In genomic region chr3:30886888-30887287, GRCh38 we compare ENCODE assay signal across 24 cellular contexts. TPM values are rescaled to one million over a fixed set of nuclear protein-coding genes. Genes with fewer than 3 reads are reported as not detected.
"Had no signal": no experiment of that assay in that cellular context is flagged by ENCODE, and none has a peak within 500 bp of the region (broad histone marks: within the 10 kb centered on the region; RNA-seq: fewer than 3 reads in every experiment).

No MANE protein-coding gene starts in this region.

- H3K4me1 Mint-ChIP-seq: stimulated activated memory B cell treated with anti-CD40 and anti-IgM and Interleukin-4, amounts not matched to agents 10 μg/mL and 1 μg/mL and 100 μg/mL, for 72 hours had no signal

- H3K27me3 ChIP-seq: tibial artery had no signal

- H3K4me1 ChIP-seq: esophagus squamous epithelium, foreskin keratinocyte, psoas muscle, spleen, tibial artery had no signal

- H3K36me3 Mint-ChIP-seq: stimulated activated memory B cell treated with anti-CD40 and anti-IgM and Interleukin-4, amounts not matched to agents 10 μg/mL and 1 μg/mL and 100 μg/mL, for 72 hours had no signal

- H3K27ac ChIP-seq: epithelial cell of prostate, esophagus squamous epithelium, foreskin keratinocyte, hepatocyte, neutrophil, psoas muscle, spleen, tibial artery had no signal

- H3K4me3 Mint-ChIP-seq: effector memory CD8-positive, alpha-beta T cell; naive thymus-derived CD8-positive, alpha-beta T cell; stimulated activated memory B cell treated with anti-CD40 and anti-IgM and Interleukin-4, amounts not matched to agents 10 μg/mL and 1 μg/mL and 100 μg/mL, for 72 hours; stimulated activated naive CD8-positive, alpha-beta T cell treated with anti-CD3 and anti-CD28 coated beads, Interleukin-15, Interleukin-2, amounts not matched to agents 100 ng/mL and 50 ng/mL, for 24 hours had no signal

- H3K9me3 ChIP-seq: esophagus squamous epithelium, mucosa of descending colon, neutrophil, psoas muscle, spleen, tibial artery had no signal

- ATAC-seq: effector memory CD8-positive, alpha-beta T cell; foreskin keratinocyte; left lobe of liver; mucosa of descending colon; naive thymus-derived CD8-positive, alpha-beta T cell; sciatic nerve; stimulated activated memory B cell treated with anti-CD40 and anti-IgM and Interleukin-4, amounts not matched to agents 10 μg/mL and 1 μg/mL and 100 μg/mL, for 72 hours had no signal

- DNase-seq: effector memory CD8-positive, alpha-beta T cell; esophagus squamous epithelium; foreskin keratinocyte; head of caudate nucleus; kidney; mammary epithelial cell; mucosa of descending colon; naive thymus-derived CD8-positive, alpha-beta T cell; psoas muscle; spleen; stimulated activated CD4-positive, alpha-beta T cell treated with anti-CD3 and anti-CD28 coated beads, Interleukin-15, amount 100 ng/mL, for 24 hours; stimulated activated CD4-positive, alpha-beta T cell treated with anti-CD3 and anti-CD28 coated beads, Interleukin-1b, Interleukin-23, amount 100 ng/mL, for 48 hours; stimulated activated CD4-positive, alpha-beta T cell treated with anti-CD3 and anti-CD28 coated beads, Interleukin-4, amount 100 ng/mL, for 24 hours; tibial artery had no signal

- FAIRE-seq: kidney had no signal

- H3K9me3 Mint-ChIP-seq: stimulated activated memory B cell treated with anti-CD40 and anti-IgM and Interleukin-4, amounts not matched to agents 10 μg/mL and 1 μg/mL and 100 μg/mL, for 72 hours had no signal

- H3K27ac Mint-ChIP-seq: effector memory CD8-positive, alpha-beta T cell; naive thymus-derived CD8-positive, alpha-beta T cell; stimulated activated memory B cell treated with anti-CD40 and anti-IgM and Interleukin-4, amounts not matched to agents 10 μg/mL and 1 μg/mL and 100 μg/mL, for 72 hours; stimulated activated naive CD8-positive, alpha-beta T cell treated with anti-CD3 and anti-CD28 coated beads, Interleukin-15, Interleukin-2, amounts not matched to agents 100 ng/mL and 50 ng/mL, for 24 hours had no signal

- H3K36me3 ChIP-seq: esophagus squamous epithelium, neutrophil, spleen, tibial artery had no signal

- H3K4me3 ChIP-seq: esophagus squamous epithelium, hepatocyte, mucosa of descending colon, psoas muscle, spleen, tibial artery had no signal

RNA-seq across cellular contexts. Expression of gene GADL1, which starts 7.6 kb away (rescaled TPM):
- total RNA-seq: esophagus squamous epithelium; foreskin keratinocyte; left lobe of liver; lower leg skin; mammary epithelial cell; mucosa of descending colon; naive thymus-derived CD8-positive, alpha-beta T cell; osteoblast had no signal
- polyA plus RNA-seq: foreskin keratinocyte; hepatocyte; mammary epithelial cell; naive thymus-derived CD8-positive, alpha-beta T cell; neural cell had no signal
